ENCODE assay signal across 8 cellular contexts in genomic region chr22:22201185-22201924, GRCh38. TPM values are rescaled to one million over a fixed set of nuclear protein-coding genes. Genes with fewer than 3 reads are reported as not detected.
DNase-seq lines count a peak whose midpoint lies in the region; ATAC-seq and TF ChIP-seq lines count a peak whose summit lies in the region.

No MANE protein-coding gene starts in this region.

- peaks cover 100% of the 10 kb centered on the region for H3K27me3 Mint-ChIP-seq in endodermal cell (ENCODE audit: insufficient read depth)

- no peaks in the 10 kb centered on the region for H3K9me3 ChIP-seq in SU-DHL-6 (ENCODE audit: insufficient read depth, low read length)
- no peaks in the 10 kb centered on the region for H3K9me3 ChIP-seq in endodermal cell (ENCODE audit: control insufficient read depth, low read length)
- H3K9me3 ChIP-seq in neutrophil, result no peaks in the 10 kb centered on the region

- H3K4me3 ChIP-seq in BJ (ENCODE audit: low read depth, low read length) (no peak overlapping the region), SU-DHL-6 (ENCODE audit: insufficient read depth, low read length, poor library complexity, severe bottlenecking) (no peak overlapping the region), endodermal cell (ENCODE audit: low read length) (no peak overlapping the region), neutrophil (ENCODE audit: low read depth in 1 of 2, low read length in 1 of 2) (no peak overlapping the region)
- H3K4me3 ChIP-seq in Jurkat, Clone E6-1 (ENCODE audit: low read length), result no peak overlapping the region

- peak overlapping the region; percentile 54 for H3K4me2 ChIP-seq in SU-DHL-6 (ENCODE audit: low read depth, low read length, poor library complexity, severe bottlenecking)

- TF ChIP-seq CTCF in BJ (IDR thresholded peaks at IDR 0.05; ENCODE audit: insufficient read depth, low read depth, low read length) (peak; percentile 74), SU-DHL-6 (IDR thresholded peaks at IDR 0.05; ENCODE audit: insufficient read depth, low read length, poor library complexity, severe bottlenecking) (peak; percentile 29), endodermal cell (conservative IDR thresholded peaks at IDR 0.05) (peak; percentile 70), neutrophil (IDR thresholded peaks at IDR 0.05) (peak; percentile 28)

- H3K4me1 Mint-ChIP-seq in endodermal cell, result no peaks in the 10 kb centered on the region

- peaks cover 40% of the 10 kb centered on the region for H3F3A ChIP-seq in SU-DHL-6 (ENCODE audit: insufficient read depth)

- CTCF ChIA-PET in BJ (lab: Yijun Ruan, JAX), result interaction anchor here (0.8 to 2.3 kb wide), 15 partner anchors 9 to 191 kb away, joined by 3 to 6 read pairs (median 4); no protein-coding TSS in a partner anchor

- no peak overlapping the region for H2AFZ ChIP-seq in SU-DHL-6 (ENCODE audit: low read depth, low read length, severe bottlenecking)

- H3K27ac ChIP-seq in SU-DHL-6 (ENCODE audit: low read depth, low read length) (peak overlapping the region; percentile 95), endodermal cell (ENCODE audit: low read depth, low read length) (no peak overlapping the region), neutrophil (no peak overlapping the region)

- H3K9ac ChIP-seq in SU-DHL-6 (ENCODE audit: low read length), result peak overlapping the region; percentile 60
- no peak overlapping the region for H3K9ac ChIP-seq in endodermal cell (ENCODE audit: extremely low read depth, low read length, poor library complexity, severe bottlenecking)

- peak; percentile 36 for ATAC-seq in GM18520 (IDR thresholded peaks at IDR 0.05; ENCODE audit: unreplicated experiment)
- no peak for ATAC-seq in HG03139 (IDR thresholded peaks at IDR 0.05; ENCODE audit: unreplicated experiment)

- POLR2A ChIA-PET in BJ (lab: Charles Lee), result no interaction called here

- H3K4me3 Mint-ChIP-seq in endodermal cell, result no peak overlapping the region

- DNase-seq in BJ (ENCODE audit: low read depth) (no peak), endodermal cell (peak; percentile 76), NCI-H187 treated with DMSO at 0.1 percent for 48 hours (lab: John Stamatoyannopoulos, UW) (no peak)
- peak; percentile 83 for DNase-seq in Jurkat, Clone E6-1 (ENCODE audit: low read depth, low spot score)

- H3K4me1 ChIP-seq in endodermal cell (ENCODE audit: control insufficient read depth, insufficient read depth, low read length) (peaks cover 2% of the 10 kb centered on the region), neutrophil (ENCODE audit: control insufficient read depth in 1 of 2, insufficient read depth in 1 of 2, low read depth in 1 of 2, low read length in 1 of 2) (no peaks in the 10 kb centered on the region)

- H3K36me3 Mint-ChIP-seq in endodermal cell (ENCODE audit: low read depth), result no peaks in the 10 kb centered on the region

- H3K9me3 Mint-ChIP-seq in endodermal cell, result no peaks in the 10 kb centered on the region

- H3K27me3 ChIP-seq in BJ (ENCODE audit: control insufficient read depth, insufficient read depth, low read length) (peaks cover 11% of the 10 kb centered on the region), SU-DHL-6 (ENCODE audit: low read length) (no peaks in the 10 kb centered on the region), endodermal cell (ENCODE audit: control insufficient read depth, insufficient read depth, low read length, poor library complexity, severe bottlenecking) (peaks cover 98% of the 10 kb centered on the region), neutrophil (peaks cover 74% of the 10 kb centered on the region)

- H4K20me1 ChIP-seq in SU-DHL-6 (ENCODE audit: low read depth, low read length), result no peaks in the 10 kb centered on the region

- 62 to 80% methylated on average over 4 to 11 of the region's 11 CpGs for WGBS in endodermal cell (ENCODE audit: insufficient coverage in 1 of 2, insufficient read length in 1 of 2), 2 experiments

- H3K27ac Mint-ChIP-seq in endodermal cell, result no peak overlapping the region

- H3K9me2 ChIP-seq in SU-DHL-6 (replicated peaks; ENCODE audit: insufficient read depth, low read length), result no peaks in the 10 kb centered on the region

- H3K79me2 ChIP-seq in SU-DHL-6 (ENCODE audit: insufficient read depth, low read length), result no peaks in the 10 kb centered on the region; the same call in 1 of the 2 replicates

- H3K36me3 ChIP-seq in BJ (ENCODE audit: control insufficient read depth, insufficient read depth, low read length) (no peaks in the 10 kb centered on the region), SU-DHL-6 (ENCODE audit: low read length) (no peaks in the 10 kb centered on the region), endodermal cell (ENCODE audit: control insufficient read depth, insufficient read depth, low read length) (no peaks in the 10 kb centered on the region), neutrophil (no peaks in the 10 kb centered on the region)

RNA-seq across cellular contexts. Expression of gene VPREB1, which starts 43.2 kb away (rescaled TPM):
- polyA plus RNA-seq in BJ (2011; rRNA removed), result not detected in 2 replicates
- polyA minus RNA-seq in BJ (2011; rRNA and poly(A)+ RNA removed), result not detected in 2 replicates
- polyA plus RNA-seq in Jurkat, Clone E6-1 (2012; ENCODE audit: insufficient read depth, insufficient read length), result not detected
- not detected for total RNA-seq in endodermal cell
- polyA plus RNA-seq in endodermal cell (2013, experiment 1 of 2), result not detected
- polyA plus RNA-seq in endodermal cell (2013, experiment 2 of 2), result not detected

Comparison
In these comparisons a context has a peak if more than half of its experiments do, and no peak if none do; other contexts are left out.
1. DNase-seq: peak in Jurkat, Clone E6-1 (single experiment) and endodermal cell (single experiment); none in BJ (single experiment) and NCI-H187 treated with DMSO at 0.1 percent for 48 hours (single experiment).
2. Peak in every context shown above with its lines, with median percentiles within 50 percentile points of each other: CTCF ChIP-seq.